ENCODE assay signal across 8 cellular contexts in the genomic region with DNA sequence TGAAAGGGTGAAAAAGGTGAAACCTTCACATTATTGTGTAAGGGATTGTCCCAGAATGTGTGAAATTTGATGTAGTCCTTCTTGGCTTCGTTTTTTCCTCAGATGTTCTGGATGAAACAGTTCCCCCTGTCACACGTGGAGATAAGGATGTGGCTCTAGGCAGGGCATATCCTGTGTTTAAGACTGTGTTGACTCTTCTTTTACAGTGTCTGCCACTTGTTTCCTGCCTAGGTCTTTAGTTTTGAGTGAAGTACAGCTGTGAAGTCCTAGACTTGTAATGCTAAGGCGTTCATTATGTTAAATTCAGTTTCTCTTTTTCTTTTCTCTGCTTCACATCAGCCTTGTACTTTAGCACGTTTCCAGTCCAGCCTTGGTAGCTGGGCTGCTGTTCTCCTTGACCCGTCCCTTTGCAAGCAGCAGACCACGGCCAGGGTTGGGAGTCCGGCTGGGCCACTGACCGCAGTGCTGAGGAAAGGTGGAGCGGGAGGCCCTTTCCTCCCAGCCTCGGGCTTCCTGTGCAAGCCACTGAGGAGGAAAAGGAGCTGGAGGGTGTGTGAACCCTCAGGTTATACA. TPM values are rescaled to one million over a fixed set of nuclear protein-coding genes. Genes with fewer than 3 reads are reported as not detected.
DNase-seq lines count a peak whose midpoint lies in the region; ATAC-seq and TF ChIP-seq lines count a peak whose summit lies in the region.

No MANE protein-coding gene starts in this region.

- no peaks in the 10 kb centered on the region for H3K27me3 Mint-ChIP-seq in activated CD4-positive, alpha-beta T cell treated with anti-CD3 and anti-CD28 coated beads, Interleukin-2, amount 10 ng/mL, durations not matched to agents 7 days and 5 days

- H3K4me1 Mint-ChIP-seq in activated CD4-positive, alpha-beta T cell treated with anti-CD3 and anti-CD28 coated beads, Interleukin-2, amount 10 ng/mL, durations not matched to agents 7 days and 5 days = peaks cover 94% of the 10 kb centered on the region
- peaks cover 77% of the 10 kb centered on the region for H3K4me1 Mint-ChIP-seq in stimulated activated effector memory CD8-positive, alpha-beta T cell treated with anti-CD3 and anti-CD28 coated beads, Interleukin-12 subunit alpha, Interleukin-12 subunit beta, amount 100 ng/mL, for 72 hours

- peak overlapping the region; percentile 99 for H3K27ac Mint-ChIP-seq in activated CD4-positive, alpha-beta T cell treated with anti-CD3 and anti-CD28 coated beads, Interleukin-2, amount 10 ng/mL, durations not matched to agents 7 days and 5 days
- H3K27ac Mint-ChIP-seq in stimulated activated effector memory CD8-positive, alpha-beta T cell treated with anti-CD3 and anti-CD28 coated beads, Interleukin-12 subunit alpha, Interleukin-12 subunit beta, amount 100 ng/mL, for 72 hours = peak overlapping the region; percentile 90

- POLR2A ChIA-PET in activated CD4-positive, alpha-beta T cell treated with anti-CD3 and anti-CD28 coated beads, Interleukin-2, amount 10 ng/mL, durations not matched to agents 7 days and 5 days (lab: Charles Lee) = interaction anchor here (1.3 kb wide), 2 partner anchors 11 to 44 kb away, joined by 4 to 8 read pairs; no protein-coding TSS in a partner anchor

- H3K9me3 Mint-ChIP-seq in activated CD4-positive, alpha-beta T cell treated with anti-CD3 and anti-CD28 coated beads, Interleukin-2, amount 10 ng/mL, durations not matched to agents 7 days and 5 days = no peaks in the 10 kb centered on the region
- no peaks in the 10 kb centered on the region for H3K9me3 Mint-ChIP-seq in stimulated activated effector memory CD8-positive, alpha-beta T cell treated with anti-CD3 and anti-CD28 coated beads, Interleukin-12 subunit alpha, Interleukin-12 subunit beta, amount 100 ng/mL, for 72 hours

- H3K4me3 Mint-ChIP-seq in activated CD4-positive, alpha-beta T cell treated with anti-CD3 and anti-CD28 coated beads, Interleukin-2, amount 10 ng/mL, durations not matched to agents 7 days and 5 days = peak overlapping the region; percentile 85
- H3K4me3 Mint-ChIP-seq in stimulated activated effector memory CD8-positive, alpha-beta T cell treated with anti-CD3 and anti-CD28 coated beads, Interleukin-12 subunit alpha, Interleukin-12 subunit beta, amount 100 ng/mL, for 72 hours = peak overlapping the region; percentile 86

- CTCF ChIA-PET in activated CD4-positive, alpha-beta T cell treated with anti-CD3 and anti-CD28 coated beads, Interleukin-2, amount 10 ng/mL, durations not matched to agents 7 days and 5 days (lab: Charles Lee) = interaction anchor here (0.6 to 1.6 kb wide), 13 partner anchors 9 to 324 kb away, joined by 3 to 9 read pairs (median 3); no protein-coding TSS in a partner anchor

- TF ChIP-seq CTCF in GM10266 (IDR thresholded peaks at IDR 0.05; ENCODE audit: control insufficient read depth, insufficient read depth, low read depth, missing control alignments) = no peak

- peak; percentile 72 for ATAC-seq in GM21447 (IDR thresholded peaks at IDR 0.05; ENCODE audit: unreplicated experiment)
- peak; percentile 83 for ATAC-seq in stimulated activated effector memory CD8-positive, alpha-beta T cell treated with anti-CD3 and anti-CD28 coated beads, Interleukin-12 subunit alpha, Interleukin-12 subunit beta, amount 100 ng/mL, for 72 hours

- intact Hi-C loops in cardiac septum (cut with DNase I) = loop anchor here (5.0 kb wide), 1 partner anchor 42 kb away; no protein-coding TSS in a partner anchor

- DNase-seq in GM10266 (ENCODE audit: extremely low spot score) = peak; percentile 28
- DNase-seq in HT-29 (ENCODE audit: low spot score) = peak; percentile 82
- DNase-seq in activated CD4-positive, alpha-beta T cell treated with anti-CD3 and anti-CD28 coated beads, Interleukin-2, amount 10 ng/mL, durations not matched to agents 7 days and 5 days = peak; percentile 74
- peak; percentile 89 for DNase-seq in cardiac septum (ENCODE audit: low spot score)
- peak in 1 of 2 donors; percentile 74 for DNase-seq in stimulated activated effector memory CD8-positive, alpha-beta T cell treated with anti-CD3 and anti-CD28 coated beads, Interleukin-12 subunit alpha, Interleukin-12 subunit beta, amount 100 ng/mL, for 72 hours (ENCODE audit: low spot score in 2 of 2)
- no peak for DNase-seq in GM19238 (ENCODE audit: insufficient read length, low spot score)
- DNase-seq in NCI-H345 treated with DMSO at 0.1 percent for 48 hours (lab: John Stamatoyannopoulos, UW; ENCODE audit: unreplicated experiment) = no peak

- peaks cover 50% of the 10 kb centered on the region for H3K36me3 Mint-ChIP-seq in activated CD4-positive, alpha-beta T cell treated with anti-CD3 and anti-CD28 coated beads, Interleukin-2, amount 10 ng/mL, durations not matched to agents 7 days and 5 days (ENCODE audit: low read depth)
- H3K36me3 Mint-ChIP-seq in stimulated activated effector memory CD8-positive, alpha-beta T cell treated with anti-CD3 and anti-CD28 coated beads, Interleukin-12 subunit alpha, Interleukin-12 subunit beta, amount 100 ng/mL, for 72 hours = peaks cover 13% of the 10 kb centered on the region

RNA-seq across cellular contexts. Expression of gene RASSF3, which starts 59.1 kb away (rescaled TPM):
- 41.2 and 41.9 TPM in 2 replicates for total RNA-seq in HT-29 (2014; rRNA removed; shearing (Covaris generic))
- 100 to 1,000 TPM; 114 to 115 TPM for total RNA-seq in activated CD4-positive, alpha-beta T cell treated with anti-CD3 and anti-CD28 coated beads, Interleukin-2, amount 10 ng/mL, durations not matched to agents 7 days and 5 days
- total RNA-seq in cardiac septum = 98.8 TPM

Comparison
In these comparisons a context has a peak if more than half of its experiments do, and no peak if none do; other contexts are left out.
1. DNase-seq: peak in GM10266 (single experiment), HT-29 (single experiment), activated CD4-positive, alpha-beta T cell treated with anti-CD3 and anti-CD28 coated beads, Interleukin-2, amount 10 ng/mL, durations not matched to agents 7 days and 5 days (single experiment) and cardiac septum (single experiment); none in GM19238 (single experiment) and NCI-H345 treated with DMSO at 0.1 percent for 48 hours (single experiment).